ENCODE assay signal across 8 cellular contexts in genomic region chr11:126440792-126441514, GRCh38.
DNase-seq lines count a peak whose midpoint lies in the region; ATAC-seq and TF ChIP-seq lines count a peak whose summit lies in the region.

No MANE protein-coding gene starts in this region.

- no peaks in the 10 kb centered on the region for H3K4me1 ChIP-seq in Peyer's patch

- no peak overlapping the region for H3K4me3 ChIP-seq in Peyer's patch
- no peak overlapping the region for H3K4me3 ChIP-seq in neural cell (ENCODE audit: low read length)

- no peaks in the 10 kb centered on the region for H3K9me2 ChIP-seq in neural cell (ENCODE audit: insufficient read depth, low read length)

- no peaks in the 10 kb centered on the region for H3K79me2 ChIP-seq in neural cell (replicated peaks; ENCODE audit: insufficient read depth, low read length)

- H4K20me1 ChIP-seq in neural cell (ENCODE audit: insufficient read depth), result no peaks in the 10 kb centered on the region

- TF ChIP-seq CTCF in LNCAP (IDR thresholded peaks at IDR 0.05) (peak; percentile 86), Peyer's patch (IDR thresholded peaks at IDR 0.05) (peak; percentile 70 to 95 (median 88)), neural cell (IDR thresholded peaks at IDR 0.05; ENCODE audit: poor library complexity, severe bottlenecking) (peak; percentile 98)

- H3K4me2 ChIP-seq in neural cell (ENCODE audit: low read length), result no peak overlapping the region

- no peaks in the 10 kb centered on the region for H3K27me3 ChIP-seq in Peyer's patch
- H3K27me3 ChIP-seq in neural cell (ENCODE audit: insufficient read depth, low read depth, low read length), result no peaks in the 10 kb centered on the region

- H3K36me3 ChIP-seq in Peyer's patch (no peaks in the 10 kb centered on the region), neural cell (ENCODE audit: insufficient read depth, low read length) (no peaks in the 10 kb centered on the region)

- DNase-seq in COLO829 (ENCODE audit: low spot score) (peak; percentile 77), Peyer's patch (peak; percentile 60 to 83 (median 81)), fibroblast of the conjunctiva (ENCODE audit: low read depth) (peak; percentile 53)
- peak; percentile 88 to 90 for DNase-seq in activated T-cell treated with anti-CD3 and anti-CD28 coated beads, Interleukin-2, amount 50 U/mL, for 48 hours
- peak; percentile 80 for DNase-seq in stimulated activated naive CD8-positive, alpha-beta T cell treated with anti-CD3 and anti-CD28 coated beads, Interleukin-15, Interleukin-2, amounts not matched to agents 100 U/mL and 50 U/mL, for 24 hours

- H3K9ac ChIP-seq in neural cell (ENCODE audit: low read length), result peak overlapping the region; percentile 17

- no peaks in the 10 kb centered on the region for H3K9me3 ChIP-seq in Peyer's patch
- no peaks in the 10 kb centered on the region for H3K9me3 ChIP-seq in neural cell (ENCODE audit: low read length)

- H2AFZ ChIP-seq in neural cell (ENCODE audit: low read depth, low read length), result no peak overlapping the region

- no peak overlapping the region for H3K27ac ChIP-seq in Peyer's patch
- H3K27ac ChIP-seq in neural cell (ENCODE audit: low read length), result no peak overlapping the region

- no peak for TF ChIP-seq POLR2A in Peyer's patch (IDR thresholded peaks at IDR 0.05)

- ATAC-seq in GM21526 (IDR thresholded peaks at IDR 0.05; ENCODE audit: low FRiP score, unreplicated experiment), result peak; percentile 73
- ATAC-seq in stimulated activated naive CD8-positive, alpha-beta T cell treated with anti-CD3 and anti-CD28 coated beads, Interleukin-15, Interleukin-2, amounts not matched to agents 100 U/mL and 50 U/mL, for 24 hours, result peak; percentile 67

- TF ChIP-seq RAD21 in neural cell (conservative IDR thresholded peaks at IDR 0.05), result peak; percentile 99

- no peak for TF ChIP-seq EP300 in neural cell (conservative IDR thresholded peaks at IDR 0.05; ENCODE audit: poor library complexity, severe bottlenecking)

- H3F3A ChIP-seq in neural cell (ENCODE audit: insufficient read depth, low read length, poor library complexity, severe bottlenecking), result peaks cover 5% of the 10 kb centered on the region

TF ChIP-seq in neural cell, 6 proteins besides CTCF, POLR2A, EP300 and RAD21:
- TF ChIP-seq REST (IDR thresholded peaks at IDR 0.05; ENCODE audit: borderline replicate concordance) (no peak), MXI1 (conservative IDR thresholded peaks at IDR 0.05; ENCODE audit: poor library complexity, severe bottlenecking) (no peak), SMC3 (conservative IDR thresholded peaks at IDR 0.05; ENCODE audit: poor library complexity) (peak; percentile 97), TAF1 (IDR thresholded peaks at IDR 0.05; ENCODE audit: low read depth) (no peak)
